Comparison of ENCODE assay signal across 11 cellular contexts in the genomic region with DNA sequence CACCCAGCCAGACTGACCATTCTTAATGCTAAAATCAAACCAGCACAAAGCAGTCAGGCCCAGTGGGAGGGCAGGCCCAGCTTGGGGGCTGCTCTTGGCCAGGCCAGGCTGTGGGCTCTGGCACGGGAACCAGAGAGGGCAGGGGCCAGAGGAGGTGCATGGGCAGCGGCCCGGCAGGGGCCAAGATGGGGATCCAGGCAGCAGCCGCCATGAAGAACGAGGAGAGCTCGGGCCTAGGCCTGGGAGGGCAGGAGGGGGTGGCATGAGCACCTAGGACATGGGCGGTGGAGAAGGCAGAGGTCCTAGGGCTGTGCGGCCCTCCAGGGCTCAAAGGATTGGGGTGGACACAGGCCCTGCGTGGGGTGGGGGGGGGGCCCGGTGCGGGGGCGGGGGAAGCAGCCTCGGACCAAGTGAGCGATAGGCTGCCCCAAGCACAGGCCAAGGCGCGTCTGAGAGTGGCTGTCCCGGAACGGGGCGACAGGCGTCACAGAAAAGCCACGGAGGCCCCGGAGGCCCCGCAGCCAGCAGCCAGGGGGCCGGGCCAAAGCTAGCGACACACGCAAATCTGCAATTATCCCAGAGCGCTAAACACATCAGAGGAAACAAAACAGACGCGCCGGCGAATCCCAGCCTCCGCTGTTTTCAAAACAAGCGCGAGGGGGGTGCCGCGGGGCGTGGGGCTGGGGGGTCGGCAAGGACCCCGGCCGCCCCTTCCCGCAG. TPM values are rescaled to one million over a fixed set of nuclear protein-coding genes. Genes with fewer than 3 reads are reported as not detected.
A peak's percentile ranks its signal among the peaks of the same experiment; 100 is the strongest.
DNase-seq lines count a peak whose midpoint lies in the region; ATAC-seq and TF ChIP-seq lines count a peak whose summit lies in the region.
"Had no signal": no experiment of that assay in that cellular context is flagged by ENCODE, and none has a peak within 500 bp of the region (broad histone marks: within the 10 kb centered on the region; RNA-seq: fewer than 3 reads in every experiment).

No MANE protein-coding gene starts in this region.

- POLR2A ChIA-PET in WTC11 (lab: Charles Lee): interaction anchor here (0.9 kb wide), 1 partner anchor 43 kb away, joined by 3 read pairs; no protein-coding TSS in a partner anchor

- peak overlapping the region; percentile 99 for H3K4me2 ChIP-seq in DOHH2 (ENCODE audit: low read length)

- no peak for TF ChIP-seq CTCF in DOHH2 (IDR thresholded peaks at IDR 0.05; ENCODE audit: low read depth, low read length, poor library complexity, severe bottlenecking)
- TF ChIP-seq CTCF in WTC11 (IDR thresholded peaks at IDR 0.05): no peak
- TF ChIP-seq CTCF in gastrocnemius medialis (IDR thresholded peaks at IDR 0.05 in 4 of 5, conservative IDR thresholded peaks at IDR 0.05 in 1 of 5): no peak

- CTCF ChIA-PET in WTC11 (lab: Charles Lee): interaction anchor here (0.5 to 2.6 kb wide), 7 partner anchors 28 to 200 kb away, joined by 3 to 18 read pairs (median 4); a partner anchor contains a TSS

- in situ Hi-C loops in gastrocnemius medialis (cut with MboI; ENCODE audit: low sequenced_read_pairs in 4 of 4): no loop called here

- no peaks in the 10 kb centered on the region for H3K27me3 Mint-ChIP-seq in WTC11 (ENCODE audit: low read depth)

- H4K20me1 ChIP-seq in DOHH2 (ENCODE audit: control insufficient read depth, insufficient read depth, low read depth, low read length): peaks cover 16% of the 10 kb centered on the region

- H3K27ac ChIP-seq in DOHH2 (ENCODE audit: low read depth, low read length): peak overlapping the region; percentile 88
- H3K27ac ChIP-seq in gastrocnemius medialis: no peak overlapping the region

- intact Hi-C loops in gastrocnemius medialis (cut with DNase I; ENCODE audit: low total_unique reads): no loop called here

- H3K27me3 ChIP-seq in DOHH2 (ENCODE audit: control insufficient read depth, low read length) (no peaks in the 10 kb centered on the region), gastrocnemius medialis (no peaks in the 10 kb centered on the region)

- H3K36me3 Mint-ChIP-seq in WTC11: no peaks in the 10 kb centered on the region

- H3K4me1 ChIP-seq in DOHH2 (ENCODE audit: control insufficient read depth, low read length): peaks cover 99% of the 10 kb centered on the region
- peaks cover 11 to 12% of the 10 kb centered on the region in 2 donors for H3K4me1 ChIP-seq in gastrocnemius medialis

- H3K36me3 ChIP-seq in DOHH2 (ENCODE audit: control insufficient read depth, low read length) (peaks cover 34% of the 10 kb centered on the region), gastrocnemius medialis (no peaks in the 10 kb centered on the region)

- H3F3A ChIP-seq in DOHH2 (ENCODE audit: control insufficient read depth, insufficient read depth): peaks cover 21% of the 10 kb centered on the region

- DNase-seq in WTC11 (ENCODE audit: low spot score): no peak
- DNase-seq in gastrocnemius medialis: no peak
- no peak for DNase-seq in T-helper 1 cell
- DNase-seq in mesenteric fat pad (ENCODE audit: low spot score): no peak
- DNase-seq in retina: no peak
- DNase-seq: activated CD8-positive, alpha-beta T cell treated with anti-CD3 and anti-CD28 coated beads for 36 hours; DMS79 treated with DMSO at 0.1 percent for 48 hours; SHP77 had no signal

- peaks cover 29% of the 10 kb centered on the region for H3K4me1 Mint-ChIP-seq in WTC11

- no peak for TF ChIP-seq POLR2A in gastrocnemius medialis (IDR thresholded peaks at IDR 0.05)

- peak overlapping the region; percentile 61 for H3K4me3 Mint-ChIP-seq in WTC11
- H3K4me3 Mint-ChIP-seq: activated CD8-positive, alpha-beta T cell treated with anti-CD3 and anti-CD28 coated beads for 36 hours had no signal

- no peaks in the 10 kb centered on the region for H3K9me2 ChIP-seq in DOHH2 (replicated peaks; ENCODE audit: control insufficient read depth, low read length)

- H3K9me3 ChIP-seq in DOHH2 (ENCODE audit: control insufficient read depth, insufficient read depth, low read length): no peaks in the 10 kb centered on the region
- H3K9me3 ChIP-seq in gastrocnemius medialis: no peaks in the 10 kb centered on the region

- H3K27ac Mint-ChIP-seq in WTC11: no peak overlapping the region
- H3K27ac Mint-ChIP-seq: activated CD8-positive, alpha-beta T cell treated with anti-CD3 and anti-CD28 coated beads for 36 hours had no signal

- no peak for ATAC-seq in WTC11
- no peak for ATAC-seq in gastrocnemius medialis
- no peak for ATAC-seq in GM21737 (IDR thresholded peaks at IDR 0.05; ENCODE audit: unreplicated experiment)
- ATAC-seq: activated CD8-positive, alpha-beta T cell treated with anti-CD3 and anti-CD28 coated beads for 36 hours had no signal

- H3K9me3 Mint-ChIP-seq in WTC11: no peaks in the 10 kb centered on the region
- H3K9me3 Mint-ChIP-seq: activated CD8-positive, alpha-beta T cell treated with anti-CD3 and anti-CD28 coated beads for 36 hours had no signal

- H3K79me2 ChIP-seq in DOHH2 (ENCODE audit: control insufficient read depth, low read length): peaks cover 99% of the 10 kb centered on the region

- H3K4me3 ChIP-seq in DOHH2 (ENCODE audit: low read length): peak overlapping the region; percentile 97
- H3K4me3 ChIP-seq in iPS-11a (ENCODE audit: low read depth, low read length): peak overlapping the region; percentile 30
- H3K4me3 ChIP-seq in gastrocnemius medialis: peak overlapping the region in 3 of 4 donors; percentile 10 to 13 (median 13)

TF ChIP-seq in WTC11, 78 proteins besides CTCF, POLR2A, EP300 and RAD21 (continues in another document):
- TF ChIP-seq, protein P1, sequence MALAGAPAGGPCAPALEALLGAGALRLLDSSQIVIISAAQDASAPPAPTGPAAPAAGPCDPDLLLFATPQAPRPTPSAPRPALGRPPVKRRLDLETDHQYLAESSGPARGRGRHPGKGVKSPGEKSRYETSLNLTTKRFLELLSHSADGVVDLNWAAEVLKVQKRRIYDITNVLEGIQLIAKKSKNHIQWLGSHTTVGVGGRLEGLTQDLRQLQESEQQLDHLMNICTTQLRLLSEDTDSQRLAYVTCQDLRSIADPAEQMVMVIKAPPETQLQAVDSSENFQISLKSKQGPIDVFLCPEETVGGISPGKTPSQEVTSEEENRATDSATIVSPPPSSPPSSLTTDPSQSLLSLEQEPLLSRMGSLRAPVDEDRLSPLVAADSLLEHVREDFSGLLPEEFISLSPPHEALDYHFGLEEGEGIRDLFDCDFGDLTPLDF (CRISPR knock-in tag; IDR thresholded peaks at IDR 0.05): no peak
- no peak for TF ChIP-seq ZNF138 (CRISPR knock-in tag; conservative IDR thresholded peaks at IDR 0.05)
- TF ChIP-seq, protein P2, sequence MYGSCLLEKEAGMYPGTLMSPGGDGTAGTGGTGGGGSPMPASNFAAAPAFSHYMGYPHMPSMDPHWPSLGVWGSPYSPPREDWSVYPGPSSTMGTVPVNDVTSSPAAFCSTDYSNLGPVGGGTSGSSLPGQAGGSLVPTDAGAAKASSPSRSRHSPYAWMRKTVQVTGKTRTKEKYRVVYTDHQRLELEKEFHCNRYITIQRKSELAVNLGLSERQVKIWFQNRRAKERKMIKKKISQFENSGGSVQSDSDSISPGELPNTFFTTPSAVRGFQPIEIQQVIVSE (CRISPR knock-in tag; IDR thresholded peaks at IDR 0.05; ENCODE audit: borderline replicate concordance): no peak
- no peak for TF ChIP-seq JAZF1 (CRISPR knock-in tag; IDR thresholded peaks at IDR 0.05)
- no peak for TF ChIP-seq IRF2 (CRISPR knock-in tag; IDR thresholded peaks at IDR 0.05; ENCODE audit: borderline replicate concordance, low read depth)
- no peak for TF ChIP-seq FOXK1 (CRISPR knock-in tag; IDR thresholded peaks at IDR 0.05)
- TF ChIP-seq CREB1 (CRISPR knock-in tag; IDR thresholded peaks at IDR 0.05): no peak
- TF ChIP-seq, protein P3, sequence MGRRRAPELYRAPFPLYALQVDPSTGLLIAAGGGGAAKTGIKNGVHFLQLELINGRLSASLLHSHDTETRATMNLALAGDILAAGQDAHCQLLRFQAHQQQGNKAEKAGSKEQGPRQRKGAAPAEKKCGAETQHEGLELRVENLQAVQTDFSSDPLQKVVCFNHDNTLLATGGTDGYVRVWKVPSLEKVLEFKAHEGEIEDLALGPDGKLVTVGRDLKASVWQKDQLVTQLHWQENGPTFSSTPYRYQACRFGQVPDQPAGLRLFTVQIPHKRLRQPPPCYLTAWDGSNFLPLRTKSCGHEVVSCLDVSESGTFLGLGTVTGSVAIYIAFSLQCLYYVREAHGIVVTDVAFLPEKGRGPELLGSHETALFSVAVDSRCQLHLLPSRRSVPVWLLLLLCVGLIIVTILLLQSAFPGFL (CRISPR knock-in tag; IDR thresholded peaks at IDR 0.05; ENCODE audit: borderline replicate concordance): no peak
- TF ChIP-seq, protein P4, sequence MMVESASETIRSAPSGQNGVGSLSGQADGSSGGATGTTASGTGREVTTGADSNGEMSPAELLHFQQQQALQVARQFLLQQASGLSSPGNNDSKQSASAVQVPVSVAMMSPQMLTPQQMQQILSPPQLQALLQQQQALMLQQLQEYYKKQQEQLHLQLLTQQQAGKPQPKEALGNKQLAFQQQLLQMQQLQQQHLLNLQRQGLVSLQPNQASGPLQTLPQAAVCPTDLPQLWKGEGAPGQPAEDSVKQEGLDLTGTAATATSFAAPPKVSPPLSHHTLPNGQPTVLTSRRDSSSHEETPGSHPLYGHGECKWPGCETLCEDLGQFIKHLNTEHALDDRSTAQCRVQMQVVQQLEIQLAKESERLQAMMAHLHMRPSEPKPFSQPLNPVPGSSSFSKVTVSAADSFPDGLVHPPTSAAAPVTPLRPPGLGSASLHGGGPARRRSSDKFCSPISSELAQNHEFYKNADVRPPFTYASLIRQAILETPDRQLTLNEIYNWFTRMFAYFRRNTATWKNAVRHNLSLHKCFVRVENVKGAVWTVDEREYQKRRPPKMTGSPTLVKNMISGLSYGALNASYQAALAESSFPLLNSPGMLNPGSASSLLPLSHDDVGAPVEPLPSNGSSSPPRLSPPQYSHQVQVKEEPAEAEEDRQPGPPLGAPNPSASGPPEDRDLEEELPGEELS (CRISPR knock-in tag; IDR thresholded peaks at IDR 0.05): no peak
- no peak for TF ChIP-seq TCF7 (CRISPR knock-in tag; IDR thresholded peaks at IDR 0.05; ENCODE audit: low read depth)
- no peak for TF ChIP-seq HMGA2 (CRISPR knock-in tag; IDR thresholded peaks at IDR 0.05)

RNA-seq across cellular contexts. Expression of a gene that starts 8.3 kb away (rescaled TPM):
- 110 to 113 TPM (median 111 TPM) in 3 replicates for total RNA-seq in WTC11 (2021)
- 10 to 100 TPM in 1 of 4 donors, 1 to 10 TPM in 3; 8.0 to 11.8 (median 9.0) TPM for total RNA-seq in gastrocnemius medialis
- 108 TPM for total RNA-seq in mesenteric fat pad

RNA-seq across cellular contexts. Expression of a gene that starts 27.7 kb away (rescaled TPM):
- total RNA-seq in WTC11 (2021) (2.3 to 2.7 TPM (median 2.5 TPM) in 3 replicates), gastrocnemius medialis (under 1 TPM in 3 of 4 donors, not detected in 1; 0.55 to 0.84 (median 0.68) TPM), mesenteric fat pad (2.2 TPM)

RNA-seq across cellular contexts. Expression of a gene that starts 28.9 kb away (rescaled TPM):
- 1.4 to 2.3 TPM (median 1.9 TPM) in 3 replicates for total RNA-seq in WTC11 (2021)
- total RNA-seq in gastrocnemius medialis: 1 to 10 TPM; 1.8 to 4.2 (median 3.4) TPM
- total RNA-seq in mesenteric fat pad: 24.2 TPM

RNA-seq across cellular contexts. Expression of a gene that starts 37.6 kb away (rescaled TPM):
- 26.9 to 31.0 TPM (median 28.8 TPM) in 3 replicates for total RNA-seq in WTC11 (2021)
- 100 to 1,000 TPM; 126 to 290 (median 219) TPM for total RNA-seq in gastrocnemius medialis
- total RNA-seq in mesenteric fat pad: 20.0 TPM

RNA-seq across cellular contexts. Expression of a gene that starts 44.0 kb away (rescaled TPM):
- total RNA-seq in WTC11 (2021) (41.5 to 47.8 TPM (median 46.7 TPM) in 3 replicates), gastrocnemius medialis (10 to 100 TPM; 55.7 to 96.2 (median 74.1) TPM), mesenteric fat pad (45.3 TPM)

Comparison
In these comparisons a context has a peak if more than half of its experiments do, and no peak if none do; other contexts are left out.
1. H3K4me3 ChIP-seq: peak in every context shown above with its lines; median percentile 97 in DOHH2; 30 in iPS-11a; 13 in gastrocnemius medialis.